ENCODE assay signal across 1 cellular context in genomic region chr7:103344453-103345149, GRCh38.
TF ChIP-seq lines count a peak whose summit lies in the region.

A gene with protein sequence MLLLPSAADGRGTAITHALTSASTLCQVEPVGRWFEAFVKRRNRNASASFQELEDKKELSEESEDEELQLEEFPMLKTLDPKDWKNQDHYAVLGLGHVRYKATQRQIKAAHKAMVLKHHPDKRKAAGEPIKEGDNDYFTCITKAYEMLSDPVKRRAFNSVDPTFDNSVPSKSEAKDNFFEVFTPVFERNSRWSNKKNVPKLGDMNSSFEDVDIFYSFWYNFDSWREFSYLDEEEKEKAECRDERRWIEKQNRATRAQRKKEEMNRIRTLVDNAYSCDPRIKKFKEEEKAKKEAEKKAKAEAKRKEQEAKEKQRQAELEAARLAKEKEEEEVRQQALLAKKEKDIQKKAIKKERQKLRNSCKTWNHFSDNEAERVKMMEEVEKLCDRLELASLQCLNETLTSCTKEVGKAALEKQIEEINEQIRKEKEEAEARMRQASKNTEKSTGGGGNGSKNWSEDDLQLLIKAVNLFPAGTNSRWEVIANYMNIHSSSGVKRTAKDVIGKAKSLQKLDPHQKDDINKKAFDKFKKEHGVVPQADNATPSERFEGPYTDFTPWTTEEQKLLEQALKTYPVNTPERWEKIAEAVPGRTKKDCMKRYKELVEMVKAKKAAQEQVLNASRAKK (minus strand): TSS chr7:103344767. CDS start chr7:103344622, 145 bp downstream.

TF ChIP-seq in HepG2, 621 proteins besides CTCF, POLR2A, EP300 and RAD21 (continued from another document and continues in another):
- 0 out of 2 replicates have a peak, but pooled peaks have one; percentile 62 for TF ChIP-seq ZBTB4 (CRISPR knock-in tag; IDR thresholded peaks at IDR 0.05; ENCODE audit: borderline replicate concordance)
- TF ChIP-seq ZNF382 (CRISPR knock-in tag; IDR thresholded peaks at IDR 0.05; ENCODE audit: borderline replicate concordance) = no peak
- TF ChIP-seq NFE2 (CRISPR knock-in tag; IDR thresholded peaks at IDR 0.05) = no peak
- TF ChIP-seq, protein P1, sequence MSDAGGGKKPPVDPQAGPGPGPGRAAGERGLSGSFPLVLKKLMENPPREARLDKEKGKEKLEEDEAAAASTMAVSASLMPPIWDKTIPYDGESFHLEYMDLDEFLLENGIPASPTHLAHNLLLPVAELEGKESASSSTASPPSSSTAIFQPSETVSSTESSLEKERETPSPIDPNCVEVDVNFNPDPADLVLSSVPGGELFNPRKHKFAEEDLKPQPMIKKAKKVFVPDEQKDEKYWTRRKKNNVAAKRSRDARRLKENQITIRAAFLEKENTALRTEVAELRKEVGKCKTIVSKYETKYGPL (CRISPR knock-in tag; IDR thresholded peaks at IDR 0.05) = peak; percentile 44; the same call in 1 of the 2 replicates
- 0 out of 2 replicates have a peak, but pooled peaks have one; percentile 41 for TF ChIP-seq ZNF34 (CRISPR knock-in tag; IDR thresholded peaks at IDR 0.05; ENCODE audit: borderline replicate concordance)
- TF ChIP-seq SUZ12 (IDR thresholded peaks at IDR 0.05; ENCODE audit: low read depth, low read length) = no peak
- no peak; the same call in 1 of the 2 replicates for TF ChIP-seq ZNF30 (CRISPR knock-in tag; IDR thresholded peaks at IDR 0.05)
- no peak for TF ChIP-seq IKZF1 (IDR thresholded peaks at IDR 0.05)
- TF ChIP-seq ELF3 (CRISPR knock-in tag; IDR thresholded peaks at IDR 0.05) = peak; percentile 91
- TF ChIP-seq JARID2 (CRISPR knock-in tag; IDR thresholded peaks at IDR 0.05; ENCODE audit: insufficient replicate concordance) = peak; percentile 22
- no peak for TF ChIP-seq JUN (CRISPR knock-in tag; IDR thresholded peaks at IDR 0.05)
- peak; percentile 78; the same call in 1 of the 2 replicates for TF ChIP-seq ZNF773 (CRISPR knock-in tag; IDR thresholded peaks at IDR 0.05; ENCODE audit: borderline replicate concordance)
- TF ChIP-seq CHD2 (IDR thresholded peaks at IDR 0.05; ENCODE audit: low read depth, low read length) = no peak; the same call in 1 of the 2 replicates
- TF ChIP-seq AFF4 (CRISPR knock-in tag; IDR thresholded peaks at IDR 0.05) = no peak
- TF ChIP-seq HOMEZ (CRISPR knock-in tag; IDR thresholded peaks at IDR 0.05; ENCODE audit: low read depth) = peak; percentile 57; the same call in 1 of the 2 replicates
- TF ChIP-seq ZNF772 (CRISPR knock-in tag; IDR thresholded peaks at IDR 0.05) = peak; percentile 39; the same call in 1 of the 2 replicates
- peak; percentile 90 for TF ChIP-seq ZNF501 (CRISPR knock-in tag; IDR thresholded peaks at IDR 0.05)
- TF ChIP-seq, protein P2, sequence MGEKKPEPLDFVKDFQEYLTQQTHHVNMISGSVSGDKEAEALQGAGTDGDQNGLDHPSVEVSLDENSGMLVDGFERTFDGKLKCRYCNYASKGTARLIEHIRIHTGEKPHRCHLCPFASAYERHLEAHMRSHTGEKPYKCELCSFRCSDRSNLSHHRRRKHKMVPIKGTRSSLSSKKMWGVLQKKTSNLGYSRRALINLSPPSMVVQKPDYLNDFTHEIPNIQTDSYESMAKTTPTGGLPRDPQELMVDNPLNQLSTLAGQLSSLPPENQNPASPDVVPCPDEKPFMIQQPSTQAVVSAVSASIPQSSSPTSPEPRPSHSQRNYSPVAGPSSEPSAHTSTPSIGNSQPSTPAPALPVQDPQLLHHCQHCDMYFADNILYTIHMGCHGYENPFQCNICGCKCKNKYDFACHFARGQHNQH (CRISPR knock-in tag; IDR thresholded peaks at IDR 0.05) = peak; percentile 95
- TF ChIP-seq CREB1 (IDR thresholded peaks at IDR 0.05) = peak; percentile 46; the same call in 1 of the 2 replicates
- TF ChIP-seq CREB1 (CRISPR knock-in tag; IDR thresholded peaks at IDR 0.05) = peak; percentile 91
- TF ChIP-seq RARG (CRISPR knock-in tag; IDR thresholded peaks at IDR 0.05; ENCODE audit: low read depth) = no peak
- TF ChIP-seq MEF2D (CRISPR knock-in tag; IDR thresholded peaks at IDR 0.05) = peak; percentile 69
- TF ChIP-seq NPAS2 (CRISPR knock-in tag; IDR thresholded peaks at IDR 0.05; ENCODE audit: borderline replicate concordance) = no peak
- peak; percentile 92 for TF ChIP-seq MIXL1 (CRISPR knock-in tag; IDR thresholded peaks at IDR 0.05)
- TF ChIP-seq ZNF17 (CRISPR knock-in tag; IDR thresholded peaks at IDR 0.05) = no peak
- no peak for TF ChIP-seq NFIC (IDR thresholded peaks at IDR 0.05; ENCODE audit: low read length)
- TF ChIP-seq RXRA (CRISPR knock-in tag; IDR thresholded peaks at IDR 0.05) = peak; percentile 47; the same call in 1 of the 2 replicates
- peak; percentile 82 for TF ChIP-seq ZNF883 (CRISPR knock-in tag; IDR thresholded peaks at IDR 0.05; ENCODE audit: not compliant biosample characterization)
- TF ChIP-seq KDM5A (IDR thresholded peaks at IDR 0.05; ENCODE audit: borderline replicate concordance, low read length) = peak; percentile 97
- no peak for TF ChIP-seq PHB2 (IDR thresholded peaks at IDR 0.05; ENCODE audit: partially characterized antibody)
- TF ChIP-seq ZNF800 (CRISPR knock-in tag; IDR thresholded peaks at IDR 0.05) = peak; percentile 82
- TF ChIP-seq, protein P3, sequence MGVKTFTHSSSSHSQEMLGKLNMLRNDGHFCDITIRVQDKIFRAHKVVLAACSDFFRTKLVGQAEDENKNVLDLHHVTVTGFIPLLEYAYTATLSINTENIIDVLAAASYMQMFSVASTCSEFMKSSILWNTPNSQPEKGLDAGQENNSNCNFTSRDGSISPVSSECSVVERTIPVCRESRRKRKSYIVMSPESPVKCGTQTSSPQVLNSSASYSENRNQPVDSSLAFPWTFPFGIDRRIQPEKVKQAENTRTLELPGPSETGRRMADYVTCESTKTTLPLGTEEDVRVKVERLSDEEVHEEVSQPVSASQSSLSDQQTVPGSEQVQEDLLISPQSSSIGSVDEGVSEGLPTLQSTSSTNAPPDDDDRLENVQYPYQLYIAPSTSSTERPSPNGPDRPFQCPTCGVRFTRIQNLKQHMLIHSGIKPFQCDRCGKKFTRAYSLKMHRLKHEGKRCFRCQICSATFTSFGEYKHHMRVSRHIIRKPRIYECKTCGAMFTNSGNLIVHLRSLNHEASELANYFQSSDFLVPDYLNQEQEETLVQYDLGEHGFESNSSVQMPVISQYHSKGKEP (CRISPR knock-in tag; IDR thresholded peaks at IDR 0.05) = peak; percentile 53; the same call in 1 of the 2 replicates
- TF ChIP-seq SMARCE1 (IDR thresholded peaks at IDR 0.05; ENCODE audit: borderline replicate concordance) = no peak
- no peak for TF ChIP-seq RCOR2 (CRISPR knock-in tag; IDR thresholded peaks at IDR 0.05)
- TF ChIP-seq ZFP91 (CRISPR knock-in tag; IDR thresholded peaks at IDR 0.05; ENCODE audit: borderline replicate concordance) = peak; percentile 88
- TF ChIP-seq ZBTB49 (CRISPR knock-in tag; IDR thresholded peaks at IDR 0.05; ENCODE audit: borderline replicate concordance) = peak; percentile 80; the same call in 1 of the 2 replicates
- 0 out of 2 replicates have a peak, but pooled peaks have one; percentile 85 for TF ChIP-seq ZNF850 (CRISPR knock-in tag; conservative IDR thresholded peaks at IDR 0.05)
- TF ChIP-seq ZKSCAN5 (CRISPR knock-in tag; IDR thresholded peaks at IDR 0.05) = no peak
- TF ChIP-seq ZMAT5 (CRISPR knock-in tag; IDR thresholded peaks at IDR 0.05; ENCODE audit: borderline replicate concordance, low read depth) = no peak
